29 cellular contexts compared by ENCODE assay signal in genomic region chr3:114792159-114792918, GRCh38.
"Had no signal": no experiment of that assay in that cellular context is flagged by ENCODE, and none has a peak within 500 bp of the region (broad histone marks: within the 10 kb centered on the region; RNA-seq: fewer than 3 reads in every experiment).

No MANE protein-coding gene starts in this region.

- H3K9me3 ChIP-seq: esophagus squamous epithelium, heart right ventricle, mucosa of descending colon, psoas muscle, testis, tibial artery had no signal

- H3K4me3 ChIP-seq: esophagus squamous epithelium, heart right ventricle, mucosa of descending colon, neural progenitor cell, psoas muscle, skin epidermis, testis, tibial artery had no signal

- H3K27me3 ChIP-seq: esophagus squamous epithelium, heart right ventricle, neural progenitor cell, testis, tibial artery had no signal

- ATAC-seq: effector memory CD8-positive, alpha-beta T cell; heart right ventricle; mucosa of descending colon; natural killer cell treated with Interleukin-12 subunit alpha and Interleukin-12 subunit beta and Interleukin-15 and Interleukin-18, amount 100 ng/mL, for 72 hours; psoas muscle; right cardiac atrium; stimulated activated naive CD8-positive, alpha-beta T cell treated with anti-CD3 and anti-CD28 coated beads, Interleukin-15, Interleukin-2, amounts not matched to agents 100 U/mL and 50 U/mL, for 24 hours had no signal

- H3K4me1 ChIP-seq: esophagus squamous epithelium, neural progenitor cell, psoas muscle, testis had no signal

- H3K36me3 ChIP-seq: esophagus squamous epithelium, heart right ventricle, neural progenitor cell, tibial artery had no signal

- FAIRE-seq: endometrium had no signal

- H3K27ac ChIP-seq: esophagus squamous epithelium, heart right ventricle, neural progenitor cell, psoas muscle, skin epidermis, testis, tibial artery had no signal

- DNase-seq: cerebellar nuclear complex; cortex of kidney; effector memory CD8-positive, alpha-beta T cell; erythroblast; esophagus squamous epithelium; foreskin melanocyte; glutamatergic neuron; heart right ventricle; hypothalamus; immature natural killer cell; islet precursor cell; kidney glomerular epithelial cell; mesenchymal stem cell; mucosa of descending colon; naive B cell; psoas muscle; right cardiac atrium; stimulated activated CD4-positive, alpha-beta T cell treated with anti-CD3 and anti-CD28 coated beads, Interleukin-12 subunit alpha, Interleukin-12 subunit beta, amount 100 ng/mL, for 4 hours; stimulated activated CD4-positive, alpha-beta T cell treated with anti-CD3 and anti-CD28 coated beads, Interleukin-1b, Interleukin-23, amount 100 ng/mL, for 48 hours; stimulated activated CD4-positive, alpha-beta T cell treated with anti-CD3 and anti-CD28 coated beads, Interleukin-4, amount 100 ng/mL, for 1 hour; stimulated activated CD8-positive, alpha-beta memory T cell treated with anti-CD3 and anti-CD28 coated beads, Interleukin-4, amount 100 ng/mL, for 48 hours; stimulated activated naive CD8-positive, alpha-beta T cell treated with anti-CD3 and anti-CD28 coated beads, Interleukin-15, Interleukin-2, amounts not matched to agents 100 U/mL and 50 U/mL, for 24 hours; substantia nigra; testis; tibial artery had no signal
